Comparison of ENCODE assay signal across 9 cellular contexts in genomic region chr1:212531267-212531666, GRCh38.
"Had no signal": no experiment of that assay in that cellular context is flagged by ENCODE, and none has a peak within 500 bp of the region (broad histone marks: within the 10 kb centered on the region; RNA-seq: fewer than 3 reads in every experiment).

No MANE protein-coding gene starts in this region.

- H3K36me3 ChIP-seq: HAP-1 had no signal

- H3K9me3 ChIP-seq: HAP-1 had no signal

- DNase-seq: GM23248, GOT3, H7, HFFc6, KBM-7 had no signal

- H3K27ac ChIP-seq: GM23248, HL-60 had no signal

- H2AFZ ChIP-seq: GM23248 had no signal

- ATAC-seq: HCT116, HepG2 had no signal

- H3K9ac ChIP-seq: GM23248 had no signal

- H3K4me3 ChIP-seq: GM23248, HAP-1 had no signal

- H3K4me1 ChIP-seq: HAP-1 had no signal
